In genomic region chr15:32729700-32730099, GRCh38 we compare ENCODE assay signal across 1 cellular context.
TF ChIP-seq lines count a peak whose summit lies in the region.

No MANE protein-coding gene starts in this region.

TF ChIP-seq in A549, 52 proteins besides CTCF, POLR2A, EP300 and RAD21 (continued from another document):
- no peak for TF ChIP-seq ATOH8 (CRISPR knock-in tag; IDR thresholded peaks at IDR 0.05; ENCODE audit: low read depth)
- no peak for TF ChIP-seq CHD2 (IDR thresholded peaks at IDR 0.05; ENCODE audit: low read length, partially characterized antibody)
- TF ChIP-seq NR3C1 (IDR thresholded peaks at IDR 0.05): no peak
- TF ChIP-seq MAFK (IDR thresholded peaks at IDR 0.05; ENCODE audit: partially characterized antibody): no peak
- TF ChIP-seq E2F6 (IDR thresholded peaks at IDR 0.05; ENCODE audit: borderline replicate concordance, low read depth): no peak
- TF ChIP-seq MAX (IDR thresholded peaks at IDR 0.05): no peak
- no peak for TF ChIP-seq CBX2 (IDR thresholded peaks at IDR 0.05; ENCODE audit: borderline replicate concordance, low read depth)
